ENCODE assay signal across 8 cellular contexts in the genomic region with DNA sequence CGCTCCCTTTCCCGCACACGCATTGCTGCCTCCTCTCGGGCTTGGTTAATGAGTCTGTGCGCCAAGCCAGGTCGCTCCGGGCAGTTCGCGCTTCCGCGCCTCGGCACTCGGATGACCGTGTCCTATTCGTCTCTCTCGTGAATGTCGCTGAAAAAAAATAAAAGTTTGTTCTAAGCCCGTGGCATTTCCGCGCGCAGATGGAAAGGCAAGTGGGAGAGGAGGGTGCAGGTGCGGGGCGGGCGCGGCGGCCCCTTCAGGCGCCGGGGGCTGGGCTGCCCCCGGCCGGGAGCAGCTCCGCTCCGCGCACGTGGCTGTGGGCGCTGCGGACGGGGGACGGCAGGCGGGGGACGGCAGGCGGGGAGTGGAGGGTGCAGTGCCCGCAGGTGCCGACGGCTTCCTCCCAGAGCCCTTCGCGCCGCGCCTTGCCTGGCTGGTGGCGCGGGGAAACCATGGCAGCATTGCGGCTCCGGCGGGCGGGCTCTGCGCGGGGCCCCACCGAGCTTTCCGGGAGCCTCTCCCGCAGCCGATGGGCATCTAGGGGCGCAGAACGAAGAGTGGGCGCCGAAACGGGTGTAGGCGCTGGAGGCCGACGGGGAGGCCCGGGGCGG.
DNase-seq lines count a peak whose midpoint lies in the region.

No MANE protein-coding gene starts in this region.

- H3K27ac Mint-ChIP-seq in activated naive CD8-positive, alpha-beta T cell treated with anti-CD3 and anti-CD28 coated beads for 36 hours = no peak overlapping the region

- H3K4me1 ChIP-seq in iPS-18a (ENCODE audit: control insufficient read depth, low read depth, low read length) = peaks cover 7% of the 10 kb centered on the region
- peaks cover 0 to 27% (median 23%) of the 10 kb centered on the region in 5 donors for H3K4me1 ChIP-seq in subcutaneous abdominal adipose tissue (ENCODE audit: control insufficient read depth in 5 of 5, insufficient read depth in 5 of 5, low read length in 5 of 5)
- H3K4me1 ChIP-seq in SJCRH30 = no peaks in the 10 kb centered on the region

- H3K9me3 ChIP-seq in KOPT-K1 (ENCODE audit: insufficient read depth, low read length, poor library complexity, severe bottlenecking) (no peaks in the 10 kb centered on the region), iPS-18a (ENCODE audit: control insufficient read depth, low read depth, low read length) (no peaks in the 10 kb centered on the region), subcutaneous abdominal adipose tissue (ENCODE audit: control insufficient read depth in 5 of 5, low read length in 5 of 5) (no peaks in the 10 kb centered on the region), SJCRH30 (replicated peaks) (no peaks in the 10 kb centered on the region)

- H3K27ac ChIP-seq in KOPT-K1 (ENCODE audit: low read depth, low read length, poor library complexity, severe bottlenecking) = peak overlapping the region; percentile 40
- no peak overlapping the region for H3K27ac ChIP-seq in iPS-18a (ENCODE audit: low read length)
- H3K27ac ChIP-seq in subcutaneous abdominal adipose tissue (ENCODE audit: low read depth, low read length) = no peak overlapping the region
- no peak overlapping the region for H3K27ac ChIP-seq in SJCRH30

- H3K36me3 Mint-ChIP-seq in activated naive CD8-positive, alpha-beta T cell treated with anti-CD3 and anti-CD28 coated beads for 36 hours = no peaks in the 10 kb centered on the region

- peak; percentile 9 for DNase-seq in DMS114 treated with DMSO at 0.1 percent for 48 hours (lab: John Stamatoyannopoulos, UW; ENCODE audit: unreplicated experiment)
- DNase-seq in activated naive CD8-positive, alpha-beta T cell treated with anti-CD3 and anti-CD28 coated beads for 36 hours = peak; percentile 20
- no peak for DNase-seq in OCI-M1 (lab: John Stamatoyannopoulos, UW)
- DNase-seq in SJCRH30 = no peak
- no peak for DNase-seq in effector CD8-positive, alpha-beta T cell (lab: John Stamatoyannopoulos, UW)

- H3K9me3 Mint-ChIP-seq in activated naive CD8-positive, alpha-beta T cell treated with anti-CD3 and anti-CD28 coated beads for 36 hours = no peaks in the 10 kb centered on the region

- H3K4me3 ChIP-seq in iPS-18a (ENCODE audit: low read length) (peak overlapping the region; percentile 53), subcutaneous abdominal adipose tissue (ENCODE audit: low read depth in 1 of 5, low read length in 5 of 5) (peak overlapping the region in 4 of 5 donors; percentile 59 to 80 (median 68)), SJCRH30 (no peak overlapping the region)

- H3K36me3 ChIP-seq in KOPT-K1 (ENCODE audit: insufficient read depth, low read length) (no peaks in the 10 kb centered on the region), iPS-18a (ENCODE audit: control insufficient read depth, low read depth, low read length) (no peaks in the 10 kb centered on the region), subcutaneous abdominal adipose tissue (ENCODE audit: control insufficient read depth in 5 of 5, insufficient read depth in 5 of 5, low read length in 5 of 5) (no peaks in the 10 kb centered on the region), SJCRH30 (no peaks in the 10 kb centered on the region)

- H3K27me3 Mint-ChIP-seq in activated naive CD8-positive, alpha-beta T cell treated with anti-CD3 and anti-CD28 coated beads for 36 hours = peaks cover 81% of the 10 kb centered on the region

- peak overlapping the region; percentile 70 for H3K4me3 Mint-ChIP-seq in activated naive CD8-positive, alpha-beta T cell treated with anti-CD3 and anti-CD28 coated beads for 36 hours

- peaks cover 87% of the 10 kb centered on the region for H3K27me3 ChIP-seq in iPS-18a (ENCODE audit: control insufficient read depth, insufficient read depth, low read length)
- peaks cover 0 to 41% (median 17%) of the 10 kb centered on the region in 5 donors for H3K27me3 ChIP-seq in subcutaneous abdominal adipose tissue (ENCODE audit: control insufficient read depth in 5 of 5, insufficient read depth in 4 of 5, low read length in 5 of 5)
- no peaks in the 10 kb centered on the region for H3K27me3 ChIP-seq in SJCRH30

- H3K4me1 Mint-ChIP-seq in activated naive CD8-positive, alpha-beta T cell treated with anti-CD3 and anti-CD28 coated beads for 36 hours = peaks cover 2% of the 10 kb centered on the region

- H3K9ac ChIP-seq in iPS-18a (ENCODE audit: low read length) = no peak overlapping the region
- peak overlapping the region in 3 of 5 donors; percentile 20 to 41 (median 32) for H3K9ac ChIP-seq in subcutaneous abdominal adipose tissue (ENCODE audit: low read length in 5 of 5)

Comparison
In these comparisons a context has a peak if more than half of its experiments do, and no peak if none do; other contexts are left out.
1. DNase-seq: peak in DMS114 treated with DMSO at 0.1 percent for 48 hours (single experiment) and activated naive CD8-positive, alpha-beta T cell treated with anti-CD3 and anti-CD28 coated beads for 36 hours (single experiment); none in OCI-M1 (single experiment), SJCRH30 (0 of 2) and effector CD8-positive, alpha-beta T cell (single experiment).